Comparison of ENCODE assay signal across 7 cellular contexts in the genomic region with DNA sequence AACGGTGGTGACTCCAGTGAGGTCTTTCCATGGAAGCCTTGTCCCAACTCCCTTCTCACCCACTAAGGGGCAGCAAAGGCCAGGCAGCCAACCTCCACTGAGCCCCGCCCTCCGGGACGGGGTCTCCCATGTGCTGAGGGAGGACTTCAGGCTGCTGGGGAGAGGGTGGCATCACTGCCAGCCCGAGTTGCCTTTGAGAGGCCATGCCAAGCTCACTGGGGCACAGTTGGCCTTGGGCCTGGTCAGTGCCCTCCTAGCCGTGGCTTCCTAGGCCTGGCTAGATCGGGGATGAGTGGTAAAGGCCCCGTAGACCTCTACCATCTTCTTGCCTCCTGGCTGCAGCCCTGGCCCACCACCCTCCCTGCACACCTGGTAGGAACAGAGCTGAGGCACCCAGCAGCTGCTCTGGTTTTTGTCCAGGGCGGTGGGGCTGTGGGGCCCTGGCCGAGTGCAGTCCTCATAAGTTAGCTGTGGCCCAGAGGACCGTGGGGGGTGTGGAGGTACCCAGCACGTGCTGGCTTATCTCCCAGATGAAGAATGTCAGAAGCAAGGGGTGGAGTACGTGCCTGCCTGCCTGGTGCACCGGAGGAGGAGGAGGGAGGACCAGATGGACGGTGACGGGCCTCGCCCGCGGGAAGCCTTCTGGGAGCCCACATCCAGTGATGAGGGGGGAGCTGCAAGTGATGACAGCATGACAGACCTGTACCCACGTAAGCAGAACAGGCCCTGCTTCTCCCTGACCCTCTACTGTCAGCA. TPM values are rescaled to one million over a fixed set of nuclear protein-coding genes. Genes with fewer than 3 reads are reported as not detected.
DNase-seq lines count a peak whose midpoint lies in the region; ATAC-seq and TF ChIP-seq lines count a peak whose summit lies in the region.
"Had no signal": no experiment of that assay in that cellular context is flagged by ENCODE, and none has a peak within 500 bp of the region (broad histone marks: within the 10 kb centered on the region; RNA-seq: fewer than 3 reads in every experiment).

No MANE protein-coding gene starts in this region.

- H3K4me1 Mint-ChIP-seq in activated CD8-positive, alpha-beta memory T cell treated with anti-CD3 and anti-CD28 coated beads, Interleukin-2, amount 10 ng/mL, durations not matched to agents 7 days and 5 days, result peaks cover 57% of the 10 kb centered on the region

- no peak for ATAC-seq in activated CD8-positive, alpha-beta memory T cell treated with anti-CD3 and anti-CD28 coated beads, Interleukin-2, amount 10 ng/mL, durations not matched to agents 7 days and 5 days
- ATAC-seq in sciatic nerve, result peak; percentile 36

- no peaks in the 10 kb centered on the region for H3K27me3 Mint-ChIP-seq in activated CD8-positive, alpha-beta memory T cell treated with anti-CD3 and anti-CD28 coated beads, Interleukin-2, amount 10 ng/mL, durations not matched to agents 7 days and 5 days

- CTCF ChIA-PET in activated CD8-positive, alpha-beta memory T cell treated with anti-CD3 and anti-CD28 coated beads, Interleukin-2, amount 10 ng/mL, durations not matched to agents 7 days and 5 days (lab: Charles Lee), result interaction anchor here (1.1 to 8.2 kb wide), 6 partner anchors 8 to 128 kb away, joined by 3 to 100 read pairs (median 6); a partner anchor contains a TSS

- DNase-seq in activated CD8-positive, alpha-beta memory T cell treated with anti-CD3 and anti-CD28 coated beads, Interleukin-2, amount 10 ng/mL, durations not matched to agents 7 days and 5 days, result no peak
- DNase-seq in activated CD8-positive, alpha-beta memory T cell treated with anti-CD3 and anti-CD28 coated beads for 24 hours, result no peak
- no peak for DNase-seq in astrocyte of the cerebellum (ENCODE audit: low read depth)
- DNase-seq in sciatic nerve (ENCODE audit: low spot score), result no peak
- no peak for DNase-seq in COR-L47 (lab: John Stamatoyannopoulos, UW)
- DNase-seq in SW 1271 (lab: John Stamatoyannopoulos, UW), result no peak
- DNase-seq: NCI-H446 had no signal

- no peaks in the 10 kb centered on the region for H3K9me3 Mint-ChIP-seq in activated CD8-positive, alpha-beta memory T cell treated with anti-CD3 and anti-CD28 coated beads, Interleukin-2, amount 10 ng/mL, durations not matched to agents 7 days and 5 days (ENCODE audit: low read depth)

- H3K36me3 Mint-ChIP-seq in activated CD8-positive, alpha-beta memory T cell treated with anti-CD3 and anti-CD28 coated beads, Interleukin-2, amount 10 ng/mL, durations not matched to agents 7 days and 5 days, result peaks cover 30% of the 10 kb centered on the region

- intact Hi-C loops in sciatic nerve (cut with DNase I), result no loop called here

- in situ Hi-C loops in astrocyte of the cerebellum (cut with HindIII; ENCODE audit: low sequenced_read_pairs), result no loop called here

- peak; percentile 17 for TF ChIP-seq CTCF in astrocyte of the cerebellum (IDR thresholded peaks at IDR 0.05; ENCODE audit: low read depth, low read length, missing control alignments)

- H3K27ac Mint-ChIP-seq in activated CD8-positive, alpha-beta memory T cell treated with anti-CD3 and anti-CD28 coated beads, Interleukin-2, amount 10 ng/mL, durations not matched to agents 7 days and 5 days, result peak overlapping the region; percentile 48

- no peak overlapping the region for H3K4me3 Mint-ChIP-seq in activated CD8-positive, alpha-beta memory T cell treated with anti-CD3 and anti-CD28 coated beads, Interleukin-2, amount 10 ng/mL, durations not matched to agents 7 days and 5 days

- H3K4me3 ChIP-seq in astrocyte of the cerebellum (ENCODE audit: low read depth, low read length), result no peak overlapping the region

RNA-seq across cellular contexts. Expression of a gene that starts 3.2 kb away (rescaled TPM):
- total RNA-seq in activated CD8-positive, alpha-beta memory T cell treated with anti-CD3 and anti-CD28 coated beads, Interleukin-2, amount 10 ng/mL, durations not matched to agents 7 days and 5 days, result 10 to 100 TPM; 14.9 to 23.2 TPM
- 13.6 TPM for total RNA-seq in sciatic nerve

RNA-seq across cellular contexts. Expression of a gene that starts 3.3 kb away (rescaled TPM):
- total RNA-seq in activated CD8-positive, alpha-beta memory T cell treated with anti-CD3 and anti-CD28 coated beads, Interleukin-2, amount 10 ng/mL, durations not matched to agents 7 days and 5 days, result 10 to 100 TPM; 35.4 to 35.6 TPM
- total RNA-seq in sciatic nerve, result 40.9 TPM

RNA-seq across cellular contexts. Expression of a gene that starts 11.6 kb away (rescaled TPM):
- total RNA-seq in activated CD8-positive, alpha-beta memory T cell treated with anti-CD3 and anti-CD28 coated beads, Interleukin-2, amount 10 ng/mL, durations not matched to agents 7 days and 5 days, result 1,000 to 10,000 TPM; 1,729 to 2,113 TPM
- total RNA-seq in sciatic nerve, result 1,196 TPM

RNA-seq across cellular contexts. Expression of a gene that starts 11.7 kb away (rescaled TPM):
- total RNA-seq in activated CD8-positive, alpha-beta memory T cell treated with anti-CD3 and anti-CD28 coated beads, Interleukin-2, amount 10 ng/mL, durations not matched to agents 7 days and 5 days, result 10 to 100 TPM; 28.8 to 35.9 TPM
- 36.2 TPM for total RNA-seq in sciatic nerve

RNA-seq across cellular contexts. Expression of a gene that starts 16.3 kb away (rescaled TPM):
- 100 to 1,000 TPM; 218 to 304 TPM for total RNA-seq in activated CD8-positive, alpha-beta memory T cell treated with anti-CD3 and anti-CD28 coated beads, Interleukin-2, amount 10 ng/mL, durations not matched to agents 7 days and 5 days
- 91.3 TPM for total RNA-seq in sciatic nerve
